In genomic region chr12:110846615-110847566, GRCh38 we compare ENCODE assay signal across 8 cellular contexts. TPM values are rescaled to one million over a fixed set of nuclear protein-coding genes. Genes with fewer than 3 reads are reported as not detected.
DNase-seq lines count a peak whose midpoint lies in the region; ATAC-seq, FAIRE-seq and TF ChIP-seq lines count a peak whose summit lies in the region.

CCDC63 (plus strand) TSS chr12:110846987; CDS start chr12:110852955, 5,968 bp downstream.

- no peaks in the 10 kb centered on the region for H3K36me3 Mint-ChIP-seq in nephron (ENCODE audit: low read depth)

- peak within 1 kb of the TSS; percentile 63 to 75 (median 74) for H3K4me3 Mint-ChIP-seq in nephron

- DNase-seq in D721Med (ENCODE audit: insufficient read length, low spot score), result peak; percentile 63
- peak; percentile 28 for DNase-seq in MG63
- DNase-seq in activated CD8-positive, alpha-beta memory T cell treated with anti-CD3 and anti-CD28 coated beads for 48 hours (ENCODE audit: low read depth in 2 of 3, low spot score in 2 of 3), result peak in 2 of 3 experiments; percentile 1 to 17
- DNase-seq in fibroblast of pulmonary artery (ENCODE audit: low read depth), result peak; percentile 45
- no peak for DNase-seq in middle frontal gyrus (ENCODE audit: extremely low spot score, low spot score)

- H3K36me3 ChIP-seq in MG63, result no peaks in the 10 kb centered on the region

- peak; percentile 53 for TF ChIP-seq CTCF in D721Med (IDR thresholded peaks at IDR 0.05; ENCODE audit: insufficient read depth, missing control alignments)
- TF ChIP-seq CTCF in fibroblast of pulmonary artery (IDR thresholded peaks at IDR 0.05; ENCODE audit: low read length, missing control alignments), result peak; percentile 46
- TF ChIP-seq CTCF in nephron (IDR thresholded peaks at IDR 0.05; ENCODE audit: unreplicated experiment in 3 of 3), result peak; percentile 48 to 55 (median 54)

- no peaks in the 10 kb centered on the region for H3K9me3 Mint-ChIP-seq in nephron

- no peaks in the 10 kb centered on the region; the same call in 1 of the 2 replicates for H3K9me3 ChIP-seq in MG63

- FAIRE-seq in D721Med (lab: Jason Lieb, UNC), result no peak

- H3K4me3 ChIP-seq in MG63, result no peak within 1 kb of the TSS
- H3K4me3 ChIP-seq in fibroblast of pulmonary artery (replicated peaks; ENCODE audit: low read depth, low read length), result no peak within 1 kb of the TSS

- no peaks in the 10 kb centered on the region for H3K4me1 Mint-ChIP-seq in nephron

- H3K27ac Mint-ChIP-seq in nephron, result peak within 1 kb of the TSS in 1 of 3 experiments; percentile 43

- H3K27me3 Mint-ChIP-seq in nephron (ENCODE audit: low read depth), result peaks cover 61% of the 10 kb centered on the region

- H3K27me3 ChIP-seq in MG63, result no peaks in the 10 kb centered on the region; the same call in 1 of the 2 replicates

- no peak for ATAC-seq in GM19328 (IDR thresholded peaks at IDR 0.05; ENCODE audit: unreplicated experiment)
- no peak for ATAC-seq in GM21423 (IDR thresholded peaks at IDR 0.05; ENCODE audit: unreplicated experiment)

RNA-seq across cellular contexts. Expression of gene CCDC63, which starts in this region (rescaled TPM):
- not detected in 2 replicates for total RNA-seq in MG63 (2014; rRNA removed; shearing (Covaris generic); ENCODE audit: low replicate concordance)

Comparison
In these comparisons a context has a peak if more than half of its experiments do, and no peak if none do; other contexts are left out.
1. Peak in DNase-seq in MG63; RNA of the gene not detected or under 1 TPM.